In genomic region chr2:164479460-164479859, GRCh38 we compare ENCODE assay signal across 8 cellular contexts.
DNase-seq lines count a peak whose midpoint lies in the region; ATAC-seq and TF ChIP-seq lines count a peak whose summit lies in the region.

No MANE protein-coding gene starts in this region.

- intact Hi-C loops in adrenal gland (cut with DNase I) (no loop called here), left lung (cut with DNase I) (no loop called here)

- no peaks in the 10 kb centered on the region for H3K4me1 ChIP-seq in adrenal gland (replicated peaks in 1 of 2)
- H3K4me1 ChIP-seq in left lung = no peaks in the 10 kb centered on the region

- TF ChIP-seq CTCF in AG10803 (conservative IDR thresholded peaks at IDR 0.05; ENCODE audit: low read length) (peak; percentile 53), adrenal gland (IDR thresholded peaks at IDR 0.05) (peak in 5 of 6 experiments; percentile 3 to 45 (median 34)), left lung (IDR thresholded peaks at IDR 0.05) (peak in 1 of 2 donors; percentile 41)

- H3K27me3 ChIP-seq in adrenal gland (no peaks in the 10 kb centered on the region), left lung (no peaks in the 10 kb centered on the region)

- H3K9me3 ChIP-seq in adrenal gland (replicated peaks in 1 of 3) (no peaks in the 10 kb centered on the region), left lung (no peaks in the 10 kb centered on the region)

- H3K27ac ChIP-seq in adrenal gland (no peak overlapping the region), left lung (no peak overlapping the region)

- no peaks in the 10 kb centered on the region for H3K36me3 ChIP-seq in adrenal gland (replicated peaks in 1 of 2)
- H3K36me3 ChIP-seq in left lung = no peaks in the 10 kb centered on the region

- TF ChIP-seq POLR2A in adrenal gland (IDR thresholded peaks at IDR 0.05) = no peak

- 31 to 50% (median 39%) methylated on average over 2 of the region's 2 CpGs for WGBS in adrenal gland, 4 donors

- ATAC-seq in left lung (peak; percentile 21), HG03460 (IDR thresholded peaks at IDR 0.05; ENCODE audit: unreplicated experiment) (no peak)

- DNase-seq in AG10803 (ENCODE audit: low read depth) (peak; percentile 12), LHCN-M2 (ENCODE audit: low read depth) (peak; percentile 32), adrenal gland (peak in 2 of 7 donors; percentile 17 to 26), left lung (no peak), GDM1 (lab: John Stamatoyannopoulos, UW) (no peak), NOMO-1 treated with dmso at 0.1 percent for 144 hours (lab: John Stamatoyannopoulos, UW; ENCODE audit: unreplicated experiment) (no peak)
- no peak for DNase-seq in stimulated activated CD4-positive, alpha-beta T cell treated with anti-CD3 and anti-CD28 coated beads, Interleukin-15, amount 100 ng/mL, for 24 hours

- H3K4me3 ChIP-seq in AG10803 (ENCODE audit: low read length) (no peak overlapping the region), adrenal gland (no peak overlapping the region), left lung (no peak overlapping the region)

Comparison
In these comparisons a context has a peak if more than half of its experiments do, and no peak if none do; other contexts are left out.
1. DNase-seq: peak in AG10803 (single experiment) and LHCN-M2 (single experiment); none in left lung (0 of 2), GDM1 (single experiment), stimulated activated CD4-positive, alpha-beta T cell treated with anti-CD3 and anti-CD28 coated beads, Interleukin-15, amount 100 ng/mL, for 24 hours (single experiment) and NOMO-1 treated with dmso at 0.1 percent for 144 hours (single experiment).